In the genomic region with DNA sequence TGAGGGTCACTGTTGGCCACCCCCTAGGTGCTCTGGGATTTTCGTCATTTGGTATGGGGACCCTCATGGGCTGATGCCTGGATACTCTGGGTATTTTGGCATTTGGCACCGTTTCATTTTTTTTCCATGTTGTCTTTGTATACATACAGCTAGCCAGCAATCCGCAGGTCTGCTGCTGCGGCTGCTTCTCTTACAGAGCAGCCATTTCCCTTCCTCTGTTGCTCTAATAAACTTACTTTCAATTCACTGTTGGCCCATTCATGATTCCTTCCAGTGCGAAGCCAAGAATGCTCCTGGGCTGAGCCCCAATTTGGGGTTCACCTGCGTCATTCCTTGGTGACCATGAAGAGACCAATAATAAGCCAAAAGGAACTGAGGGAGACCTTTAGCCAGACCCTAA, we compare ENCODE assay signal across 18 cellular contexts. TPM values are rescaled to one million over a fixed set of nuclear protein-coding genes. Genes with fewer than 3 reads are reported as not detected.
DNase-seq lines count a peak whose midpoint lies in the region; ATAC-seq, FAIRE-seq and TF ChIP-seq lines count a peak whose summit lies in the region.
"Had no signal": no experiment of that assay in that cellular context is flagged by ENCODE, and none has a peak within 500 bp of the region (broad histone marks: within the 10 kb centered on the region; RNA-seq: fewer than 3 reads in every experiment).

No MANE protein-coding gene starts in this region.

- no peak for ATAC-seq in HepG2
- ATAC-seq in right lobe of liver, result no peak

- no peak for FAIRE-seq in HepG2 (lab: Jason Lieb, UNC)

- no TSS peak for BruUV-seq in HepG2 (replicated peaks; lab: Mats Ljungman, UMichigan)

- CTCF ChIA-PET in HepG2 (lab: Yijun Ruan, JAX; ENCODE audit: low intra/inter-chr PET ratio, low total read pairs), result no interaction called here

- H3K4me3 ChIP-seq in HepG2 (replicated peaks in 1 of 3; ENCODE audit: insufficient read depth in 1 of 3, low read depth in 2 of 3, low read length in 3 of 3) (no peak overlapping the region), right lobe of liver (no peak overlapping the region), WERI-Rb-1 (ENCODE audit: low read depth, low read length) (no peak overlapping the region), spleen (no peak overlapping the region)

- TF ChIP-seq CTCF in HepG2 (CRISPR knock-in tag; IDR thresholded peaks at IDR 0.05) (no peak), right lobe of liver (IDR thresholded peaks at IDR 0.05) (no peak), WERI-Rb-1 (IDR thresholded peaks at IDR 0.05; ENCODE audit: low read depth, low read length) (no peak), glutamatergic neuron (IDR thresholded peaks at IDR 0.05; ENCODE audit: partially characterized antibody, unreplicated experiment) (no peak), spleen (IDR thresholded peaks at IDR 0.05 in 8 of 11, conservative IDR thresholded peaks at IDR 0.05 in 3 of 11) (no peak)

- peaks cover 4% of the 10 kb centered on the region for H3K79me2 ChIP-seq in HepG2 (ENCODE audit: insufficient read depth, low read length)

- in situ Hi-C loops in HepG2 (cut with HindIII; ENCODE audit: extremely low pct_ligation_motif_present, low pct_unique_long_range_greater_than_20kb), result no loop called here

- peaks cover 8% of the 10 kb centered on the region for H3K9me3 Mint-ChIP-seq in glutamatergic neuron (ENCODE audit: unreplicated experiment)

- no peaks in the 10 kb centered on the region for H4K20me1 ChIP-seq in HepG2 (ENCODE audit: insufficient read depth, low read length)

- intact Hi-C loops in HepG2 (cut with micrococcal nuclease; ENCODE audit: unreplicated experiment), result no loop called here
- intact Hi-C loops in right lobe of liver (cut with DNase I), result no loop called here
- intact Hi-C loops in spleen (cut with DNase I; ENCODE audit: low total_unique reads), result no loop called here

- POLR2A ChIA-PET in HepG2 (lab: Yijun Ruan, JAX), result no interaction called here

- H3K27ac ChIP-seq in HepG2 (ENCODE audit: extremely low read length, insufficient read depth, low read length), result peak overlapping the region; percentile 1
- H3K27ac ChIP-seq in right lobe of liver, result no peak overlapping the region
- peak overlapping the region; percentile 43; the same call in 1 of the 2 replicates for H3K27ac ChIP-seq in WERI-Rb-1
- peak overlapping the region in 7 of 8 donors; percentile 6 to 68 (median 55) for H3K27ac ChIP-seq in spleen

- peak overlapping the region; percentile 74 for H3K27ac Mint-ChIP-seq in glutamatergic neuron (ENCODE audit: unreplicated experiment)

- H3K4me1 Mint-ChIP-seq in glutamatergic neuron (ENCODE audit: low read depth, unreplicated experiment), result peaks cover 3% of the 10 kb centered on the region

- TF ChIP-seq EP300 in HepG2 (IDR thresholded peaks at IDR 0.05; ENCODE audit: low read depth in 2 of 2, low read length in 2 of 2), result no peak
- TF ChIP-seq EP300 in HepG2 (CRISPR knock-in tag; IDR thresholded peaks at IDR 0.05; ENCODE audit: borderline replicate concordance), result no peak

- H3K9me3 ChIP-seq in HepG2 (ENCODE audit: low read length), result no peaks in the 10 kb centered on the region
- H3K9me3 ChIP-seq in right lobe of liver, result no peaks in the 10 kb centered on the region
- H3K9me3 ChIP-seq in WERI-Rb-1 (ENCODE audit: severe bottlenecking), result no peaks in the 10 kb centered on the region
- H3K9me3 ChIP-seq in spleen, result no peaks in the 10 kb centered on the region
- H3K9me3 ChIP-seq: Caco-2 had no signal

- no peak overlapping the region for H3K4me2 ChIP-seq in HepG2 (ENCODE audit: low read depth, low read length)

- H3K36me3 Mint-ChIP-seq in glutamatergic neuron (ENCODE audit: unreplicated experiment), result peaks cover 6% of the 10 kb centered on the region

- H3K9ac ChIP-seq in HepG2 (ENCODE audit: insufficient read depth, low read depth, low read length), result no peak overlapping the region

- TF ChIP-seq POLR2A in HepG2 (IDR thresholded peaks at IDR 0.05; ENCODE audit: insufficient read depth in 1 of 2, low read depth in 2 of 2, low read length in 2 of 2), result no peak
- no peak for TF ChIP-seq POLR2A in right lobe of liver (IDR thresholded peaks at IDR 0.05)
- no peak for TF ChIP-seq POLR2A in spleen (IDR thresholded peaks at IDR 0.05)

- H2AFZ ChIP-seq in HepG2 (ENCODE audit: low read length), result no peak overlapping the region

- peaks cover 0 to 6% of the 10 kb centered on the region in 2 experiments; a peak in 1 of 5 replicates for H3K36me3 ChIP-seq in HepG2 (replicated peaks in 1 of 2; ENCODE audit: control insufficient read depth in 1 of 2, insufficient read depth in 2 of 2, low read length in 2 of 2)
- H3K36me3 ChIP-seq in right lobe of liver, result no peaks in the 10 kb centered on the region
- peaks cover 36% of the 10 kb centered on the region for H3K36me3 ChIP-seq in WERI-Rb-1
- peaks cover 0 to 40% (median 0%) of the 10 kb centered on the region in 6 donors for H3K36me3 ChIP-seq in spleen

- no peak for DNase-seq in HepG2 (ENCODE audit: low spot score)
- no peak for DNase-seq in right lobe of liver
- DNase-seq in WERI-Rb-1, result no peak
- no peak for DNase-seq in glutamatergic neuron
- no peak for DNase-seq in spleen
- DNase-seq in OCI-M2 (lab: John Stamatoyannopoulos, UW; ENCODE audit: unreplicated experiment), result no peak
- no peak for DNase-seq in EL
- DNase-seq in DMS53 (lab: John Stamatoyannopoulos, UW), result no peak
- DNase-seq: Caco-2; HCEC 1CT; NCI-H1105 treated with DMSO at 0.1 percent for 48 hours; NCI-H1694 treated with DMSO at 0.1 percent for 48 hours; NCI-H2107; NCI-H2227 treated with DMSO at 0.1 percent for 48 hours; NCI-H526; NK-92 treated with Interleukin-12 subunit alpha and Interleukin-12 subunit beta, amount 100 ng/mL, for 24 hours; SHP77 treated with DMSO at 0.1 percent for 48 hours had no signal

- peak overlapping the region; percentile 8 for H3K4me3 Mint-ChIP-seq in glutamatergic neuron (ENCODE audit: unreplicated experiment)
- H3K4me3 Mint-ChIP-seq: CD14-positive monocyte had no signal

- H3K27me3 Mint-ChIP-seq in glutamatergic neuron (ENCODE audit: unreplicated experiment), result peaks cover 4% of the 10 kb centered on the region

- WGBS in HepG2 (ENCODE audit: low lambda C conversion rate), result 95% methylated on average over 6 of the region's 6 CpGs
- WGBS in right lobe of liver (ENCODE audit: insufficient coverage, low coverage, low lambda C conversion rate, missing lambda C conversion rate), result 95% methylated on average over 6 of the region's 6 CpGs
- 81 to 94% (median 88%) methylated on average over 6 of the region's 6 CpGs for WGBS in spleen, 5 donors

- H3K4me1 ChIP-seq in HepG2 (ENCODE audit: insufficient read depth, low read length) (peaks cover 31% of the 10 kb centered on the region), right lobe of liver (no peaks in the 10 kb centered on the region), spleen (peaks cover 0 to 36% (median 18%) of the 10 kb centered on the region in 6 donors)
- H3K4me1 ChIP-seq: Caco-2 had no signal

- H3K27me3 ChIP-seq in HepG2 (ENCODE audit: control insufficient read depth in 1 of 2, insufficient read depth in 2 of 2, low read length in 2 of 2), result no peaks in the 10 kb centered on the region
- H3K27me3 ChIP-seq in right lobe of liver, result no peaks in the 10 kb centered on the region
- H3K27me3 ChIP-seq in WERI-Rb-1 (ENCODE audit: insufficient read depth, low read depth, severe bottlenecking), result no peaks in the 10 kb centered on the region
- no peaks in the 10 kb centered on the region for H3K27me3 ChIP-seq in spleen (replicated peaks in 1 of 7)

- no peak for TF ChIP-seq RAD21 in HepG2 (CRISPR knock-in tag; IDR thresholded peaks at IDR 0.05)

RNA-seq across cellular contexts. Expression of a gene that starts 21.5 kb away (rescaled TPM):
- 15.5 and 19.6 TPM in 2 replicates for total RNA-seq in HepG2 (2016; rRNA removed; fragmentation: Illumina TruSeq; extraction: Trizol)
- 60.3 and 77.6 TPM in 2 replicates for total RNA-seq in HepG2 (2016; cell fraction: cytosol; rRNA removed; fragmentation: Illumina TruSeq; extraction: Trizol; ENCODE audit: low read depth)
- 13.2 and 20.6 TPM in 2 replicates for total RNA-seq in HepG2 (2016; cell fraction: insoluble cytoplasmic fraction; rRNA removed; fragmentation: Illumina TruSeq; extraction: Trizol)
- total RNA-seq in HepG2 (2016; cell fraction: membrane; rRNA removed; fragmentation: Illumina TruSeq; extraction: Trizol), result 21.7 and 23.0 TPM in 2 replicates
- 39.3 and 40.1 TPM in 2 replicates for total RNA-seq in HepG2 (2016; cell fraction: nucleus; rRNA removed; fragmentation: Illumina TruSeq; extraction: Trizol)
- 14.6 and 15.0 TPM in 2 replicates for polyA plus RNA-seq in HepG2 (2011; rRNA removed)
- polyA plus RNA-seq in HepG2 (2011; cell fraction: cytosol; rRNA removed), result 6.9 and 10.0 TPM in 2 replicates
- 30.4 and 31.3 TPM in 2 replicates for polyA plus RNA-seq in HepG2 (2011; cell fraction: nucleus; rRNA removed)
- polyA plus RNA-seq in HepG2 (2012), result 13.5 and 13.8 TPM in 2 replicates
- 2.0 and 2.4 TPM in 2 replicates for polyA plus RNA-seq in HepG2 (2016; cell fraction: cytosol; fragmentation: Illumina TruSeq; extraction: Trizol; ENCODE audit: low read depth)
- 5.8 and 9.2 TPM in 2 replicates for polyA plus RNA-seq in HepG2 (2016; cell fraction: insoluble cytoplasmic fraction; fragmentation: Illumina TruSeq; extraction: Trizol; ENCODE audit: low read depth)
- polyA plus RNA-seq in HepG2 (2016; cell fraction: membrane; fragmentation: Illumina TruSeq; extraction: Trizol; ENCODE audit: low read depth), result 2.8 and 3.0 TPM in 2 replicates
- polyA plus RNA-seq in HepG2 (2016; cell fraction: nucleus; fragmentation: Illumina TruSeq; extraction: Trizol; ENCODE audit: insufficient read depth, low read depth), result 44.7 and 49.8 TPM in 2 replicates
- 35.6 and 65.0 TPM in 2 replicates for polyA minus RNA-seq in HepG2 (2011; rRNA and poly(A)+ RNA removed; ENCODE audit: low replicate concordance)
- 9.4 and 10.1 TPM in 2 replicates for polyA minus RNA-seq in HepG2 (2011; cell fraction: cytosol; rRNA and poly(A)+ RNA removed)
- polyA minus RNA-seq in HepG2 (2011; cell fraction: nucleus; rRNA and poly(A)+ RNA removed), result 48.7 and 51.0 TPM in 2 replicates
- 10 to 100 TPM; 10.7 to 23.2 (median 20.1) TPM for total RNA-seq in right lobe of liver
- 82.8 TPM for total RNA-seq in glutamatergic neuron (ENCODE audit: unreplicated experiment)
- 100 to 1,000 TPM in 1 of 7 donors, 10 to 100 TPM in 6; 56.6 to 103 (median 70.2) TPM for total RNA-seq in spleen
- 10 to 100 TPM; 12.3 to 27.1 (median 22.3) TPM for polyA plus RNA-seq in spleen

RNA-seq across cellular contexts. Expression of a gene that starts 23.8 kb away (rescaled TPM):
- total RNA-seq in HepG2 (2016; rRNA removed; fragmentation: Illumina TruSeq; extraction: Trizol) (0.08 and 0.22 TPM in 2 replicates), right lobe of liver (1 to 10 TPM in 1 of 6 experiments, under 1 TPM in 5; 0.46 to 1.5 (median 0.73) TPM), glutamatergic neuron (ENCODE audit: unreplicated experiment) (419 TPM), spleen (10 to 100 TPM; 10.2 to 22.1 (median 13.7) TPM)
- total RNA-seq in HepG2 (2016; cell fraction: cytosol; rRNA removed; fragmentation: Illumina TruSeq; extraction: Trizol; ENCODE audit: low read depth), result not detected in 2 replicates
- total RNA-seq in HepG2 (2016; cell fraction: insoluble cytoplasmic fraction; rRNA removed; fragmentation: Illumina TruSeq; extraction: Trizol), result 0.06 and 0.13 TPM in 2 replicates
- total RNA-seq in HepG2 (2016; cell fraction: membrane; rRNA removed; fragmentation: Illumina TruSeq; extraction: Trizol), result 0.03 and 0.09 TPM in 2 replicates
- total RNA-seq in HepG2 (2016; cell fraction: nucleus; rRNA removed; fragmentation: Illumina TruSeq; extraction: Trizol), result 0.22 and 0.25 TPM in 2 replicates
- polyA plus RNA-seq in HepG2 (2011; rRNA removed) (0.59 and 0.64 TPM in 2 replicates), spleen (1 to 10 TPM; 1.1 to 2.9 (median 1.8) TPM)
- polyA plus RNA-seq in HepG2 (2011; cell fraction: cytosol; rRNA removed), result 0.35 and 0.59 TPM in 2 replicates
- 0.26 and 0.29 TPM in 2 replicates for polyA plus RNA-seq in HepG2 (2011; cell fraction: nucleus; rRNA removed)
- 0.64 and 1.0 TPM in 2 replicates for polyA plus RNA-seq in HepG2 (2012)
- 0.02 TPM in 1 of 2 replicates, not detected in the other for polyA plus RNA-seq in HepG2 (2016; cell fraction: cytosol; fragmentation: Illumina TruSeq; extraction: Trizol; ENCODE audit: low read depth)
- polyA plus RNA-seq in HepG2 (2016; cell fraction: insoluble cytoplasmic fraction; fragmentation: Illumina TruSeq; extraction: Trizol; ENCODE audit: low read depth), result 0.04 and 0.08 TPM in 2 replicates
- 0.06 TPM in 1 of 2 replicates, not detected in the other for polyA plus RNA-seq in HepG2 (2016; cell fraction: membrane; fragmentation: Illumina TruSeq; extraction: Trizol; ENCODE audit: low read depth)
- 0.08 and 0.21 TPM in 2 replicates for polyA plus RNA-seq in HepG2 (2016; cell fraction: nucleus; fragmentation: Illumina TruSeq; extraction: Trizol; ENCODE audit: insufficient read depth, low read depth)
- polyA minus RNA-seq in HepG2 (2011; rRNA and poly(A)+ RNA removed; ENCODE audit: low replicate concordance), result 0.44 and 1.3 TPM in 2 replicates
- polyA minus RNA-seq in HepG2 (2011; cell fraction: cytosol; rRNA and poly(A)+ RNA removed), result 0.44 and 0.69 TPM in 2 replicates
- 0.39 and 0.75 TPM in 2 replicates for polyA minus RNA-seq in HepG2 (2011; cell fraction: nucleus; rRNA and poly(A)+ RNA removed)

Comparison
In these comparisons a context has a peak if more than half of its experiments do, and no peak if none do; other contexts are left out.
1. H3K27ac ChIP-seq: peak in HepG2 (single experiment), WERI-Rb-1 (single experiment) and spleen (7 of 8); none in right lobe of liver (0 of 3).
2. RNA of a gene that starts 23.8 kb away (total RNA-seq): 419 TPM in glutamatergic neuron (single experiment); 10.2 to 22.1 TPM in spleen, 0.46 to 1.5 TPM in right lobe of liver and 0.03 to 0.25 TPM in HepG2; every median in the first group is over 10 times any median in the second.